ENCODE assay signal across 8 cellular contexts in genomic region chr20:49281059-49281912, GRCh38. TPM values are rescaled to one million over a fixed set of nuclear protein-coding genes. Genes with fewer than 3 reads are reported as not detected.
DNase-seq lines count a peak whose midpoint lies in the region; ATAC-seq and TF ChIP-seq lines count a peak whose summit lies in the region.

No MANE protein-coding gene starts in this region.

- peaks cover 70% of the 10 kb centered on the region for H3K4me1 Mint-ChIP-seq in WTC11

- H3K4me3 ChIP-seq in A673 (ENCODE audit: low read depth, low read length, poor library complexity, severe bottlenecking) (peak overlapping the region; percentile 81), HAP-1 (peak overlapping the region; percentile 96), iPS-20b (ENCODE audit: low read length) (peak overlapping the region; percentile 95), tibial artery (no peak overlapping the region)

- peak overlapping the region; percentile 94 for H3K27ac ChIP-seq in A673 (ENCODE audit: low read depth, low read length, poor library complexity, severe bottlenecking)
- peak overlapping the region; percentile 24 for H3K27ac ChIP-seq in iPS-20b (ENCODE audit: low read length)
- H3K27ac ChIP-seq in tibial artery, result no peak overlapping the region

- no peaks in the 10 kb centered on the region for H3K27me3 ChIP-seq in A673 (replicated peaks; ENCODE audit: insufficient read depth, low read depth, low read length, poor library complexity)
- H3K27me3 ChIP-seq in HAP-1 (ENCODE audit: low read depth), result no peaks in the 10 kb centered on the region
- no peaks in the 10 kb centered on the region for H3K27me3 ChIP-seq in iPS-20b (ENCODE audit: insufficient read depth, low read length)
- H3K27me3 ChIP-seq in tibial artery, result no peaks in the 10 kb centered on the region

- DNase-seq in A673 (ENCODE audit: low spot score), result peak; percentile 60
- peak; percentile 65 to 69 for DNase-seq in HAP-1 (ENCODE audit: low spot score in 2 of 2)
- peak; percentile 26 for DNase-seq in WTC11 (ENCODE audit: low spot score)
- DNase-seq in tibial artery, result no peak

- CTCF ChIA-PET in A673 (lab: Charles Lee), result no interaction called here
- CTCF ChIA-PET in WTC11 (lab: Charles Lee), result interaction anchor here (1.1 to 3.7 kb wide), 2 partner anchors 9 to 39 kb away, joined by 3 to 15 read pairs; no protein-coding TSS in a partner anchor

- H3K4me1 ChIP-seq in A673 (ENCODE audit: insufficient read depth, low read length, poor library complexity, severe bottlenecking), result peaks cover 13% of the 10 kb centered on the region
- H3K4me1 ChIP-seq in HAP-1, result peaks cover 47% of the 10 kb centered on the region
- peaks cover 5% of the 10 kb centered on the region for H3K4me1 ChIP-seq in iPS-20b (ENCODE audit: insufficient read depth, low read length)
- peaks cover 0 to 62% (median 23%) of the 10 kb centered on the region in 4 donors for H3K4me1 ChIP-seq in tibial artery

- H3K36me3 Mint-ChIP-seq in WTC11, result peaks cover 84% of the 10 kb centered on the region

- H3K36me3 ChIP-seq in A673 (ENCODE audit: insufficient read depth, low read length, poor library complexity, severe bottlenecking) (peaks cover 77% of the 10 kb centered on the region), HAP-1 (replicated peaks) (peaks cover 78% of the 10 kb centered on the region), iPS-20b (ENCODE audit: insufficient read depth, low read depth, low read length) (peaks cover 78% of the 10 kb centered on the region), tibial artery (peaks cover 67 to 72% (median 71%) of the 10 kb centered on the region in 3 donors)

- H3K27ac Mint-ChIP-seq in WTC11, result peak overlapping the region; percentile 95

- no TSS peak for BruUV-seq in A673 (replicated peaks; lab: Mats Ljungman, UMichigan)

- TF ChIP-seq CTCF in A673 (conservative IDR thresholded peaks at IDR 0.05; ENCODE audit: low read depth, low read length) (no peak), WTC11 (IDR thresholded peaks at IDR 0.05) (no peak), tibial artery (IDR thresholded peaks at IDR 0.05) (no peak)

- POLR2A ChIA-PET in A673 (lab: Charles Lee; ENCODE audit: low non-redundant PET), result interaction anchor here (0.7 to 1.4 kb wide), 2 partner anchors 10 to 12 kb away, joined by 3 to 4 read pairs; no protein-coding TSS in a partner anchor
- POLR2A ChIA-PET in WTC11 (lab: Charles Lee), result interaction anchor here (0.6 to 1.0 kb wide), 3 partner anchors 10 to 234 kb away, joined by 3 to 6 read pairs (median 3); no protein-coding TSS in a partner anchor

- intact Hi-C loops in A673 (cut with micrococcal nuclease; ENCODE audit: unreplicated experiment) (no loop called here), tibial artery (cut with DNase I; ENCODE audit: low total_unique reads) (no loop called here)

- peaks cover 7% of the 10 kb centered on the region for H3K9me3 Mint-ChIP-seq in WTC11

- no peak for ATAC-seq in WTC11
- no peak for ATAC-seq in GM18861 (IDR thresholded peaks at IDR 0.05; ENCODE audit: unreplicated experiment)
- ATAC-seq in GM19467 (IDR thresholded peaks at IDR 0.05; ENCODE audit: unreplicated experiment), result no peak
- no peak for ATAC-seq in HG02759 (IDR thresholded peaks at IDR 0.05; ENCODE audit: unreplicated experiment)

- in situ Hi-C loops in HAP-1 (cut with MboI; ENCODE audit: low sequenced_read_pairs), result no loop called here

- peak overlapping the region; percentile 100 for H3K4me3 Mint-ChIP-seq in WTC11

- no peaks in the 10 kb centered on the region; the same call in 1 of the 2 replicates for H3K27me3 Mint-ChIP-seq in WTC11 (ENCODE audit: low read depth)

- peak overlapping the region; percentile 99 for H3K9ac ChIP-seq in iPS-20b (ENCODE audit: low read depth, low read length)

- H3K9me3 ChIP-seq in A673 (ENCODE audit: low read depth, low read length, poor library complexity, severe bottlenecking) (peaks cover 34% of the 10 kb centered on the region), HAP-1 (peaks cover 22% of the 10 kb centered on the region), iPS-20b (ENCODE audit: insufficient read depth, low read depth, low read length) (0 out of 2 replicates have a peak, but pooled peaks cover 4% of the 10 kb centered on the region), tibial artery (peaks cover 0 to 18% (median 16%) of the 10 kb centered on the region in 3 donors)

TF ChIP-seq in WTC11, 78 proteins besides CTCF, POLR2A, EP300 and RAD21 (continues in another document):
- TF ChIP-seq MYBL2 (CRISPR knock-in tag; IDR thresholded peaks at IDR 0.05) (0 out of 2 replicates have a peak, but pooled peaks have one; percentile 41), ZNF317 (CRISPR knock-in tag; IDR thresholded peaks at IDR 0.05; ENCODE audit: borderline replicate concordance, low read depth) (no peak), MAX (CRISPR knock-in tag; IDR thresholded peaks at IDR 0.05) (no peak; the same call in 1 of the 2 replicates), ATF2 (CRISPR knock-in tag; IDR thresholded peaks at IDR 0.05; ENCODE audit: borderline replicate concordance, low read depth) (no peak), SOX15 (CRISPR knock-in tag; IDR thresholded peaks at IDR 0.05) (no peak), ZNF232 (CRISPR knock-in tag; IDR thresholded peaks at IDR 0.05) (no peak), ZNF396 (CRISPR knock-in tag; IDR thresholded peaks at IDR 0.05; ENCODE audit: borderline replicate concordance) (no peak), NFYB (CRISPR knock-in tag; conservative IDR thresholded peaks at IDR 0.05; ENCODE audit: low read depth) (no peak), CDX4 (CRISPR knock-in tag; IDR thresholded peaks at IDR 0.05; ENCODE audit: borderline replicate concordance) (no peak), GRHL2 (CRISPR knock-in tag; IDR thresholded peaks at IDR 0.05; ENCODE audit: insufficient replicate concordance, severe bottlenecking) (no peak), MXD4 (CRISPR knock-in tag; IDR thresholded peaks at IDR 0.05; ENCODE audit: borderline replicate concordance) (no peak), STAT6 (CRISPR knock-in tag; conservative IDR thresholded peaks at IDR 0.05; ENCODE audit: low read depth) (no peak), ZNF219 (CRISPR knock-in tag; IDR thresholded peaks at IDR 0.05; ENCODE audit: borderline replicate concordance) (no peak), CREB1 (CRISPR knock-in tag; IDR thresholded peaks at IDR 0.05) (no peak), ATF1 (CRISPR knock-in tag; IDR thresholded peaks at IDR 0.05) (no peak), NR3C1 (CRISPR knock-in tag; conservative IDR thresholded peaks at IDR 0.05; ENCODE audit: low read depth) (no peak), RELA (CRISPR knock-in tag; IDR thresholded peaks at IDR 0.05; ENCODE audit: borderline replicate concordance) (no peak), ZNF671 (CRISPR knock-in tag; IDR thresholded peaks at IDR 0.05) (peak; percentile 71), ESRRA (CRISPR knock-in tag; IDR thresholded peaks at IDR 0.05; ENCODE audit: borderline replicate concordance) (no peak)

RNA-seq across cellular contexts. Expression of gene ZNFX1, which starts 3.4 kb away (rescaled TPM):
- total RNA-seq in A673 (2021) (15.4 and 19.0 TPM in 2 replicates), WTC11 (2021) (8.0 to 11.0 TPM (median 9.1 TPM) in 3 replicates)

Comparison
In these comparisons a context has a peak if more than half of its experiments do, and no peak if none do; other contexts are left out.
1. DNase-seq: peak in A673 (single experiment), HAP-1 (2 of 2) and WTC11 (single experiment); none in tibial artery (0 of 2).
2. H3K27ac ChIP-seq: peak in A673 (single experiment) and iPS-20b (single experiment); none in tibial artery (0 of 2).
3. H3K4me3 ChIP-seq: peak in A673 (single experiment), HAP-1 (single experiment) and iPS-20b (single experiment); none in tibial artery (0 of 2).